Comparison of ENCODE assay signal across 8 cellular contexts in genomic region chr19:45455707-45456499, GRCh38. TPM values are rescaled to one million over a fixed set of nuclear protein-coding genes. Genes with fewer than 3 reads are reported as not detected.
DNase-seq lines count a peak whose midpoint lies in the region; ATAC-seq and TF ChIP-seq lines count a peak whose summit lies in the region.

No MANE protein-coding gene starts in this region.

- no peaks in the 10 kb centered on the region for H3K36me3 ChIP-seq in neuronal stem cell (replicated peaks in 1 of 2; ENCODE audit: control insufficient read depth in 2 of 2, insufficient read depth in 2 of 2, low read length in 2 of 2)
- no peaks in the 10 kb centered on the region for H3K36me3 ChIP-seq in vagina

- H3K27ac ChIP-seq in AG04450 (ENCODE audit: low read depth, low read length) (peak overlapping the region; percentile 99), neuronal stem cell (replicated peaks; ENCODE audit: low read length) (no peak overlapping the region), vagina (peak overlapping the region; percentile 94)

- no peak overlapping the region for H3K23ac ChIP-seq in neuronal stem cell (ENCODE audit: low read depth, low read length, poor library complexity)

- H4K91ac ChIP-seq in neuronal stem cell (ENCODE audit: low read depth, low read length, poor library complexity): no peak overlapping the region

- H2BK15ac ChIP-seq in neuronal stem cell (ENCODE audit: low read length): peak overlapping the region; percentile 34

- H3K9me3 ChIP-seq in AG04450 (ENCODE audit: control insufficient read depth, insufficient read depth, low read length) (no peaks in the 10 kb centered on the region; the same call in 1 of the 2 replicates), neuronal stem cell (replicated peaks in 1 of 2; ENCODE audit: control insufficient read depth in 2 of 2, insufficient read depth in 1 of 2, low read depth in 1 of 2, low read length in 2 of 2) (peaks cover 0 to 7% of the 10 kb centered on the region in 2 donors), vagina (no peaks in the 10 kb centered on the region)

- peak overlapping the region; percentile 87 for H2AFZ ChIP-seq in neuronal stem cell (ENCODE audit: low read length)

- CTCF ChIA-PET in AG04450 (lab: Charles Lee): interaction anchor here (1.1 to 2.0 kb wide), 5 partner anchors 12 to 29 kb away, joined by 4 to 16 read pairs (median 6); partner anchors contain the start of gene FOSB

- no peaks in the 10 kb centered on the region for H3K79me1 ChIP-seq in neuronal stem cell (ENCODE audit: low read depth, low read length)

- H4K8ac ChIP-seq in neuronal stem cell (ENCODE audit: low read depth, low read length): no peak overlapping the region

- intact Hi-C loops in vagina (cut with DNase I): no loop called here

- no peak overlapping the region for H3K4me2 ChIP-seq in neuronal stem cell (ENCODE audit: insufficient read depth, low read length, poor library complexity, severe bottlenecking)

- TF ChIP-seq CTCF in AG04450 (IDR thresholded peaks at IDR 0.05; ENCODE audit: low read depth, low read length) (no peak), vagina (IDR thresholded peaks at IDR 0.05) (no peak)

- no peak for TF ChIP-seq POLR2A in vagina (IDR thresholded peaks at IDR 0.05)

- ATAC-seq in GM19468 (IDR thresholded peaks at IDR 0.05; ENCODE audit: extremely low read depth, unreplicated experiment): peak; percentile 1
- ATAC-seq in HG03097 (IDR thresholded peaks at IDR 0.05; ENCODE audit: low FRiP score, unreplicated experiment): no peak

- H2BK12ac ChIP-seq in neuronal stem cell (ENCODE audit: low read length): no peak overlapping the region

- H2BK5ac ChIP-seq in neuronal stem cell (ENCODE audit: low read length): no peak overlapping the region

- H3K9ac ChIP-seq in neuronal stem cell (ENCODE audit: low read depth, low read length, poor library complexity): no peak overlapping the region

- no peaks in the 10 kb centered on the region for H3K27me3 ChIP-seq in AG04450 (ENCODE audit: control insufficient read depth, insufficient read depth, low read length)
- H3K27me3 ChIP-seq in neuronal stem cell (ENCODE audit: control insufficient read depth in 3 of 3, insufficient read depth in 3 of 3, low read depth in 1 of 3, low read length in 3 of 3): peaks cover 0 to 7% (median 0%) of the 10 kb centered on the region in 3 experiments
- H3K27me3 ChIP-seq in vagina: no peaks in the 10 kb centered on the region

- peak overlapping the region; percentile 73 for H3K18ac ChIP-seq in neuronal stem cell (ENCODE audit: low read length)

- peak; percentile 97 for DNase-seq in AG04450 (ENCODE audit: low read depth, low spot score)
- peak; percentile 75 for DNase-seq in NOMO-1 treated with DMSO at 0.1 percent for 48 hours (lab: John Stamatoyannopoulos, UW; ENCODE audit: unreplicated experiment)
- peak; percentile 67 for DNase-seq in activated T-helper 9 cell treated with anti-CD3 and anti-CD28 coated beads, Interleukin-2, amount 50 U/mL, for 16 hours (ENCODE audit: low read depth)
- DNase-seq in fibroblast of the conjunctiva (ENCODE audit: low read depth): peak; percentile 98
- DNase-seq in neuronal stem cell (ENCODE audit: low spot score): no peak
- peak in 1 of 2 donors; percentile 99 for DNase-seq in vagina (ENCODE audit: extremely low spot score in 2 of 2)

- H3K4me3 ChIP-seq in AG04450 (ENCODE audit: low read depth, low read length) (peak overlapping the region; percentile 42), neuronal stem cell (ENCODE audit: low read length in 2 of 2) (peak overlapping the region in 1 of 2 donors; percentile 1), vagina (peak overlapping the region; percentile 20 to 23)

- peak overlapping the region; percentile 10 for H2AK5ac ChIP-seq in neuronal stem cell (ENCODE audit: low read depth, low read length)

- POLR2A ChIA-PET in AG04450 (lab: Yijun Ruan, JAX): interaction anchor here (0.6 to 2.4 kb wide), 4 partner anchors 11 to 218 kb away, joined by 4 to 32 read pairs (median 15); partner anchors contain the start of gene FOSB

- peaks cover 7 to 14% of the 10 kb centered on the region in 2 donors for H3K4me1 ChIP-seq in neuronal stem cell (ENCODE audit: control insufficient read depth in 2 of 2, insufficient read depth in 1 of 2, low read depth in 1 of 2, low read length in 2 of 2)
- peaks cover 32% of the 10 kb centered on the region for H3K4me1 ChIP-seq in vagina

- H3K14ac ChIP-seq in neuronal stem cell (ENCODE audit: low read length): peak overlapping the region; percentile 4

- no peak overlapping the region for H2BK120ac ChIP-seq in neuronal stem cell (ENCODE audit: low read depth, low read length)

- H3K4ac ChIP-seq in neuronal stem cell (ENCODE audit: low read length): no peak overlapping the region

- WGBS in neuronal stem cell (ENCODE audit: extremely low coverage in 2 of 2, insufficient read length in 2 of 2, insufficient replicate concordance in 1 of 2), 2 donors: no CpG with 5 or more reads among the region's 27 CpGs

RNA-seq across cellular contexts. Expression of gene FOSB, which starts 11.9 kb away (rescaled TPM):
- polyA plus RNA-seq in AG04450 (2011; rRNA removed): 1.3 and 1.7 TPM in 2 replicates
- 12.2 and 19.2 TPM in 2 replicates for polyA minus RNA-seq in AG04450 (2011; rRNA and poly(A)+ RNA removed)
- 8.5 TPM for polyA plus RNA-seq in neuronal stem cell (2013, experiment 1 of 2)
- polyA plus RNA-seq in neuronal stem cell (2013, experiment 2 of 2): 8.7 TPM
- 20.6 TPM for total RNA-seq in vagina

RNA-seq across cellular contexts. Expression of gene ERCC1, which starts 32.2 kb away (rescaled TPM):
- polyA plus RNA-seq in AG04450 (2011; rRNA removed): 75.8 and 113 TPM in 2 replicates
- 85.5 and 126 TPM in 2 replicates for polyA minus RNA-seq in AG04450 (2011; rRNA and poly(A)+ RNA removed)
- 90.0 TPM for polyA plus RNA-seq in neuronal stem cell (2013, experiment 1 of 2)
- polyA plus RNA-seq in neuronal stem cell (2013, experiment 2 of 2): 87.6 TPM
- total RNA-seq in vagina: 123 TPM

RNA-seq across cellular contexts. Expression of gene RTN2, which starts 40.9 kb away (rescaled TPM):
- 13.6 and 15.5 TPM in 2 replicates for polyA plus RNA-seq in AG04450 (2011; rRNA removed)
- 9.9 and 17.8 TPM in 2 replicates for polyA minus RNA-seq in AG04450 (2011; rRNA and poly(A)+ RNA removed)
- 9.5 TPM for polyA plus RNA-seq in neuronal stem cell (2013, experiment 1 of 2)
- polyA plus RNA-seq in neuronal stem cell (2013, experiment 2 of 2): 10.0 TPM
- 13.0 TPM for total RNA-seq in vagina

RNA-seq across cellular contexts. Expression of gene PPM1N, which starts 42.3 kb away (rescaled TPM):
- 1.5 and 1.8 TPM in 2 replicates for polyA plus RNA-seq in AG04450 (2011; rRNA removed)
- polyA minus RNA-seq in AG04450 (2011; rRNA and poly(A)+ RNA removed): not detected in 2 replicates
- polyA plus RNA-seq in neuronal stem cell (2013, experiment 1 of 2): 1.3 TPM
- polyA plus RNA-seq in neuronal stem cell (2013, experiment 2 of 2): 1.2 TPM
- 3.9 TPM for total RNA-seq in vagina

RNA-seq across cellular contexts. Expression of gene POLR1G, which starts 49.5 kb away (rescaled TPM):
- 3.0 and 3.2 TPM in 2 replicates for polyA plus RNA-seq in AG04450 (2011; rRNA removed)
- polyA minus RNA-seq in AG04450 (2011; rRNA and poly(A)+ RNA removed): 2.4 and 3.1 TPM in 2 replicates
- 6.4 TPM for polyA plus RNA-seq in neuronal stem cell (2013, experiment 1 of 2)
- polyA plus RNA-seq in neuronal stem cell (2013, experiment 2 of 2): 6.4 TPM
- total RNA-seq in vagina: 2.2 TPM
